30 cellular contexts compared by ENCODE assay signal in genomic region chr1:64527191-64527590, GRCh38. TPM values are rescaled to one million over a fixed set of nuclear protein-coding genes. Genes with fewer than 3 reads are reported as not detected.
DNase-seq lines count a peak whose midpoint lies in the region; ATAC-seq and TF ChIP-seq lines count a peak whose summit lies in the region.
"Had no signal": no experiment of that assay in that cellular context is flagged by ENCODE, and none has a peak within 500 bp of the region (broad histone marks: within the 10 kb centered on the region; RNA-seq: fewer than 3 reads in every experiment).

No MANE protein-coding gene starts in this region.

- CTCF ChIA-PET in activated CD4-positive, alpha-beta T cell treated with anti-CD3 and anti-CD28 coated beads for 36 hours (lab: Charles Lee), result no interaction called here
- CTCF ChIA-PET in T-cell (lab: Charles Lee), result no interaction called here

- peak overlapping the region; percentile 13 for H3K4me3 Mint-ChIP-seq in activated CD4-positive, alpha-beta T cell treated with anti-CD3 and anti-CD28 coated beads for 36 hours
- no peak overlapping the region for H3K4me3 Mint-ChIP-seq in activated CD4-positive, alpha-beta T cell treated with anti-CD3 and anti-CD28 coated beads, Interleukin-2, amount 10 ng/mL, durations not matched to agents 24 days and 14 days
- H3K4me3 Mint-ChIP-seq in T-cell, result peak overlapping the region in 1 of 3 donors; percentile 51
- peak overlapping the region; percentile 69 to 78 for H3K4me3 Mint-ChIP-seq in stimulated activated naive CD8-positive, alpha-beta T cell treated with anti-CD3 and anti-CD28 coated beads, Interleukin-15, amount 100 ng/mL, for 72 hours
- H3K4me3 Mint-ChIP-seq in progenitor cell of endocrine pancreas (ENCODE audit: low read depth), result no peak overlapping the region
- H3K4me3 Mint-ChIP-seq: HFFc6; stimulated activated naive B cell treated with anti-CD40 and anti-IgM and Interleukin-4, amounts not matched to agents 10 μg/mL and 1 μg/mL and 100 μg/mL, for 72 hours had no signal

- H3K27me3 Mint-ChIP-seq in activated CD4-positive, alpha-beta T cell treated with anti-CD3 and anti-CD28 coated beads for 36 hours, result no peaks in the 10 kb centered on the region
- peaks cover 9% of the 10 kb centered on the region for H3K27me3 Mint-ChIP-seq in activated CD4-positive, alpha-beta T cell treated with anti-CD3 and anti-CD28 coated beads, Interleukin-2, amount 10 ng/mL, durations not matched to agents 24 days and 14 days
- peaks cover 0 to 3% of the 10 kb centered on the region in 2 donors for H3K27me3 Mint-ChIP-seq in T-cell
- no peaks in the 10 kb centered on the region for H3K27me3 Mint-ChIP-seq in stimulated activated naive CD8-positive, alpha-beta T cell treated with anti-CD3 and anti-CD28 coated beads, Interleukin-15, amount 100 ng/mL, for 72 hours
- no peaks in the 10 kb centered on the region for H3K27me3 Mint-ChIP-seq in progenitor cell of endocrine pancreas

- in situ Hi-C loops in GM13976 (cut with MboI; ENCODE audit: low sequenced_read_pairs, unreplicated experiment), result no loop called here

- intact Hi-C loops in activated CD4-positive, alpha-beta T cell treated with anti-CD3 and anti-CD28 coated beads for 36 hours (cut with DNase I, micrococcal nuclease), result no loop called here
- intact Hi-C loops in activated CD4-positive, alpha-beta T cell treated with anti-CD3 and anti-CD28 coated beads, Interleukin-2, amount 10 ng/mL, durations not matched to agents 24 days and 14 days (cut with micrococcal nuclease), result no loop called here

- peaks cover 44% of the 10 kb centered on the region for H3K4me1 Mint-ChIP-seq in activated CD4-positive, alpha-beta T cell treated with anti-CD3 and anti-CD28 coated beads for 36 hours
- no peaks in the 10 kb centered on the region for H3K4me1 Mint-ChIP-seq in activated CD4-positive, alpha-beta T cell treated with anti-CD3 and anti-CD28 coated beads, Interleukin-2, amount 10 ng/mL, durations not matched to agents 24 days and 14 days
- peaks cover 3 to 27% (median 13%) of the 10 kb centered on the region in 3 donors for H3K4me1 Mint-ChIP-seq in T-cell
- H3K4me1 Mint-ChIP-seq in stimulated activated naive CD8-positive, alpha-beta T cell treated with anti-CD3 and anti-CD28 coated beads, Interleukin-15, amount 100 ng/mL, for 72 hours, result peaks cover 27% of the 10 kb centered on the region
- H3K4me1 Mint-ChIP-seq in progenitor cell of endocrine pancreas (ENCODE audit: low read depth), result peaks cover 26% of the 10 kb centered on the region
- H3K4me1 Mint-ChIP-seq: stimulated activated naive B cell treated with anti-CD40 and anti-IgM and Interleukin-4, amounts not matched to agents 10 μg/mL and 1 μg/mL and 100 μg/mL, for 72 hours had no signal

- H3K36me3 Mint-ChIP-seq in activated CD4-positive, alpha-beta T cell treated with anti-CD3 and anti-CD28 coated beads for 36 hours (ENCODE audit: low read depth), result no peaks in the 10 kb centered on the region
- H3K36me3 Mint-ChIP-seq in activated CD4-positive, alpha-beta T cell treated with anti-CD3 and anti-CD28 coated beads, Interleukin-2, amount 10 ng/mL, durations not matched to agents 24 days and 14 days (ENCODE audit: low read depth), result no peaks in the 10 kb centered on the region
- H3K36me3 Mint-ChIP-seq in T-cell (no peaks in the 10 kb centered on the region), progenitor cell of endocrine pancreas (ENCODE audit: insufficient read depth) (peaks cover 2% of the 10 kb centered on the region)
- H3K36me3 Mint-ChIP-seq: stimulated activated naive B cell treated with anti-CD40 and anti-IgM and Interleukin-4, amounts not matched to agents 10 μg/mL and 1 μg/mL and 100 μg/mL, for 72 hours had no signal

- POLR2A ChIA-PET in activated CD4-positive, alpha-beta T cell treated with anti-CD3 and anti-CD28 coated beads for 36 hours (lab: Charles Lee), result no interaction called here
- POLR2A ChIA-PET in T-cell (lab: Charles Lee), result no interaction called here

- peak; percentile 21 for DNase-seq in activated CD4-positive, alpha-beta T cell treated with anti-CD3 and anti-CD28 coated beads for 36 hours
- no peak for DNase-seq in activated CD4-positive, alpha-beta T cell treated with anti-CD3 and anti-CD28 coated beads, Interleukin-2, amount 10 ng/mL, durations not matched to agents 24 days and 14 days
- DNase-seq in T-cell (peak in 4 of 34 experiments; percentile 0 to 29 (median 4)), caudate nucleus (lab: John Stamatoyannopoulos, UW) (no peak), progenitor cell of endocrine pancreas (ENCODE audit: low spot score, unreplicated experiment) (no peak), GM13976 (ENCODE audit: low spot score) (no peak)
- peak; percentile 15 to 30 for DNase-seq in stimulated activated naive CD8-positive, alpha-beta T cell treated with anti-CD3 and anti-CD28 coated beads, Interleukin-15, amount 100 ng/mL, for 72 hours
- DNase-seq: activated CD4-positive, alpha-beta T cell treated with anti-CD3 and anti-CD28 coated beads, Interleukin-2, amount 50 U/mL, for 1 hour; activated CD8-positive, alpha-beta memory T cell treated with anti-CD3 and anti-CD28 coated beads, Interleukin-2, amount 50 U/mL, for 4 hours; brain microvascular endothelial cell; DMS79; effector memory CD4-positive, alpha-beta T cell; gastrocnemius medialis; HFFc6; hypothalamus; islet precursor cell; NCI-H1092; NCI-H1930; small intestine; stimulated activated CD4-positive, alpha-beta T cell treated with anti-CD3 and anti-CD28 coated beads, Interleukin-2, amount 100 ng/mL, for 24 hours; stimulated activated naive B cell treated with anti-CD40 and anti-IgM and Interleukin-4, amounts not matched to agents 10 μg/mL and 1 μg/mL and 100 μg/mL, for 72 hours; SW 1271; transverse colon had no signal

- peak overlapping the region; percentile 48 for H3K27ac ChIP-seq in caudate nucleus (ENCODE audit: low read depth, low read length)
- H3K27ac ChIP-seq: 22Rv1, brain microvascular endothelial cell, neutrophil had no signal

- H3K27ac Mint-ChIP-seq in activated CD4-positive, alpha-beta T cell treated with anti-CD3 and anti-CD28 coated beads for 36 hours, result peak overlapping the region; percentile 10
- no peak overlapping the region for H3K27ac Mint-ChIP-seq in activated CD4-positive, alpha-beta T cell treated with anti-CD3 and anti-CD28 coated beads, Interleukin-2, amount 10 ng/mL, durations not matched to agents 24 days and 14 days
- H3K27ac Mint-ChIP-seq in T-cell (peak overlapping the region in 1 of 2 donors; percentile 9), progenitor cell of endocrine pancreas (no peak overlapping the region)
- H3K27ac Mint-ChIP-seq in stimulated activated naive CD8-positive, alpha-beta T cell treated with anti-CD3 and anti-CD28 coated beads, Interleukin-15, amount 100 ng/mL, for 72 hours, result no peak overlapping the region
- H3K27ac Mint-ChIP-seq: HFFc6; stimulated activated naive B cell treated with anti-CD40 and anti-IgM and Interleukin-4, amounts not matched to agents 10 μg/mL and 1 μg/mL and 100 μg/mL, for 72 hours had no signal

- peak; percentile 84 for ATAC-seq in activated CD4-positive, alpha-beta T cell treated with anti-CD3 and anti-CD28 coated beads for 36 hours
- ATAC-seq in T-cell (replicated peaks in 1 of 4), result peak; percentile 48 to 88 (median 77)
- peak; percentile 94 for ATAC-seq in stimulated activated naive CD8-positive, alpha-beta T cell treated with anti-CD3 and anti-CD28 coated beads, Interleukin-15, amount 100 ng/mL, for 72 hours
- ATAC-seq in HG03354 (IDR thresholded peaks at IDR 0.05; ENCODE audit: poor library complexity, severe bottlenecking, unreplicated experiment), result no peak
- ATAC-seq: esophagus mucosa; gastrocnemius medialis; GM12878; Right ventricle myocardium inferior; stimulated activated naive B cell treated with anti-CD40 and anti-IgM and Interleukin-4, amounts not matched to agents 10 μg/mL and 1 μg/mL and 100 μg/mL, for 72 hours had no signal

- no peaks in the 10 kb centered on the region for H3K9me3 Mint-ChIP-seq in activated CD4-positive, alpha-beta T cell treated with anti-CD3 and anti-CD28 coated beads for 36 hours (ENCODE audit: low read depth)
- no peaks in the 10 kb centered on the region for H3K9me3 Mint-ChIP-seq in activated CD4-positive, alpha-beta T cell treated with anti-CD3 and anti-CD28 coated beads, Interleukin-2, amount 10 ng/mL, durations not matched to agents 24 days and 14 days
- H3K9me3 Mint-ChIP-seq in T-cell, result peaks cover 0 to 2% (median 0%) of the 10 kb centered on the region in 3 donors
- H3K9me3 Mint-ChIP-seq in stimulated activated naive CD8-positive, alpha-beta T cell treated with anti-CD3 and anti-CD28 coated beads, Interleukin-15, amount 100 ng/mL, for 72 hours, result no peaks in the 10 kb centered on the region
- no peaks in the 10 kb centered on the region for H3K9me3 Mint-ChIP-seq in progenitor cell of endocrine pancreas (ENCODE audit: low read depth)
- H3K9me3 Mint-ChIP-seq: HFFc6; stimulated activated naive B cell treated with anti-CD40 and anti-IgM and Interleukin-4, amounts not matched to agents 10 μg/mL and 1 μg/mL and 100 μg/mL, for 72 hours had no signal

- TF ChIP-seq CTCF in progenitor cell of endocrine pancreas (IDR thresholded peaks at IDR 0.05; ENCODE audit: unreplicated experiment), result no peak
- no peak for TF ChIP-seq CTCF in GM13976 (IDR thresholded peaks at IDR 0.05; ENCODE audit: borderline replicate concordance, control extremely low read depth, extremely low read depth, insufficient read depth, missing control alignments)

RNA-seq across cellular contexts. Expression of gene CACHD1, which starts 57.3 kb away (rescaled TPM):
- total RNA-seq in activated CD4-positive, alpha-beta T cell treated with anti-CD3 and anti-CD28 coated beads for 36 hours, result 1 to 10 TPM; 1.9 to 2.3 TPM
- 0.14 and 0.23 TPM in 2 replicates for total RNA-seq in activated CD4-positive, alpha-beta T cell treated with anti-CD3 and anti-CD28 coated beads, Interleukin-2, amount 10 ng/mL, durations not matched to agents 24 days and 14 days
- total RNA-seq in T-cell (1 to 10 TPM in 4 of 5 donors, under 1 TPM in 1; 0.49 to 7.3 (median 2.2) TPM), progenitor cell of endocrine pancreas (33.5 and 36.0 TPM in 2 replicates)
- total RNA-seq: OCI-LY7 had no signal

Comparison
In these comparisons a context has a peak if more than half of its experiments do, and no peak if none do; other contexts are left out.
1. DNase-seq: peak in activated CD4-positive, alpha-beta T cell treated with anti-CD3 and anti-CD28 coated beads for 36 hours (single experiment) and stimulated activated naive CD8-positive, alpha-beta T cell treated with anti-CD3 and anti-CD28 coated beads, Interleukin-15, amount 100 ng/mL, for 72 hours (2 of 2); none in activated CD4-positive, alpha-beta T cell treated with anti-CD3 and anti-CD28 coated beads, Interleukin-2, amount 10 ng/mL, durations not matched to agents 24 days and 14 days (single experiment), caudate nucleus (0 of 61), progenitor cell of endocrine pancreas (single experiment) and GM13976 (single experiment).
2. H3K4me3 Mint-ChIP-seq: peak in activated CD4-positive, alpha-beta T cell treated with anti-CD3 and anti-CD28 coated beads for 36 hours (single experiment) and stimulated activated naive CD8-positive, alpha-beta T cell treated with anti-CD3 and anti-CD28 coated beads, Interleukin-15, amount 100 ng/mL, for 72 hours (2 of 2); none in activated CD4-positive, alpha-beta T cell treated with anti-CD3 and anti-CD28 coated beads, Interleukin-2, amount 10 ng/mL, durations not matched to agents 24 days and 14 days (single experiment) and progenitor cell of endocrine pancreas (single experiment).